1 cellular context compared by ENCODE assay signal in genomic region chr20:62985089-62985778, GRCh38.
TF ChIP-seq lines count a peak whose summit lies in the region.

No MANE protein-coding gene starts in this region.

TF ChIP-seq in HepG2, 621 proteins besides CTCF, POLR2A, EP300 and RAD21:
- TF ChIP-seq HINFP (CRISPR knock-in tag; IDR thresholded peaks at IDR 0.05; ENCODE audit: low read depth) (0 out of 2 replicates have a peak, but pooled peaks have one; percentile 39), BRD4 (CRISPR knock-in tag; IDR thresholded peaks at IDR 0.05) (0 out of 2 replicates have a peak, but pooled peaks have one; percentile 22), EED (CRISPR knock-in tag; IDR thresholded peaks at IDR 0.05) (0 out of 2 replicates have a peak, but pooled peaks have one; percentile 35), JUND (CRISPR knock-in tag; IDR thresholded peaks at IDR 0.05) (no peak), CREM (IDR thresholded peaks at IDR 0.05) (no peak), CREM (CRISPR knock-in tag; IDR thresholded peaks at IDR 0.05) (no peak), MAFF (IDR thresholded peaks at IDR 0.05; ENCODE audit: low read depth, low read length) (peak; percentile 89), MAFK (conservative IDR thresholded peaks at IDR 0.05 in 1 of 2, IDR thresholded peaks at IDR 0.05 in 1 of 2; ENCODE audit: low read length in 2 of 2) (peak; percentile 89 to 93)
